ENCODE assay signal across 21 cellular contexts in genomic region chr9:87519415-87519989, GRCh38. TPM values are rescaled to one million over a fixed set of nuclear protein-coding genes. Genes with fewer than 3 reads are reported as not detected.
DNase-seq lines count a peak whose midpoint lies in the region; ATAC-seq and TF ChIP-seq lines count a peak whose summit lies in the region.
"Had no signal": no experiment of that assay in that cellular context is flagged by ENCODE, and none has a peak within 500 bp of the region (broad histone marks: within the 10 kb centered on the region; RNA-seq: fewer than 3 reads in every experiment).

No MANE protein-coding gene starts in this region.

- WGBS in hepatocyte (ENCODE audit: low lambda C conversion rate, missing lambda C conversion rate), result 73% methylated on average over 5 of the region's 5 CpGs

- H3K4me1 Mint-ChIP-seq in WTC11, result peaks cover 73% of the 10 kb centered on the region
- H3K4me1 Mint-ChIP-seq: CD4-positive, alpha-beta memory T cell had no signal

- no peaks in the 10 kb centered on the region for H3K36me3 ChIP-seq in hepatocyte (replicated peaks; ENCODE audit: insufficient read depth, low read depth)
- H3K36me3 ChIP-seq in gastrocnemius medialis, result no peaks in the 10 kb centered on the region
- H3K36me3 ChIP-seq: cardiac muscle cell had no signal

- H3K27me3 ChIP-seq in hepatocyte (no peaks in the 10 kb centered on the region), gastrocnemius medialis (no peaks in the 10 kb centered on the region)
- H3K27me3 ChIP-seq: cardiac muscle cell had no signal

- no peak overlapping the region for H3K4me3 ChIP-seq in hepatocyte
- peak overlapping the region; percentile 32 to 46 (median 36) for H3K4me3 ChIP-seq in gastrocnemius medialis
- H3K4me3 ChIP-seq: cardiac muscle cell had no signal

- peak overlapping the region; percentile 45 for H3K27ac Mint-ChIP-seq in WTC11
- H3K27ac Mint-ChIP-seq: activated CD4-positive, alpha-beta T cell treated with anti-CD3 and anti-CD28 coated beads for 36 hours; CD4-positive, alpha-beta memory T cell had no signal

- intact Hi-C loops in gastrocnemius medialis (cut with DNase I; ENCODE audit: low total_unique reads), result no loop called here

- POLR2A ChIA-PET in WTC11 (lab: Charles Lee), result interaction anchor here (0.6 kb wide), 1 partner anchor 182 kb away, joined by 3 read pairs; no protein-coding TSS in a partner anchor

- H3K4me1 ChIP-seq in hepatocyte (ENCODE audit: insufficient read depth) (peaks cover 23% of the 10 kb centered on the region), gastrocnemius medialis (peaks cover 4 to 12% of the 10 kb centered on the region in 2 donors)

- no peaks in the 10 kb centered on the region for H3K27me3 Mint-ChIP-seq in WTC11 (ENCODE audit: low read depth)
- H3K27me3 Mint-ChIP-seq: activated CD4-positive, alpha-beta T cell treated with anti-CD3 and anti-CD28 coated beads for 36 hours had no signal

- DNase-seq in WTC11 (ENCODE audit: low spot score), result no peak
- DNase-seq in hepatocyte (ENCODE audit: low spot score), result no peak
- DNase-seq in gastrocnemius medialis, result peak in 1 of 2 donors; percentile 39
- DNase-seq in NCI-H526 treated with DMSO at 0.1 percent for 48 hours (lab: John Stamatoyannopoulos, UW), result no peak
- no peak for DNase-seq in stimulated activated CD4-positive, alpha-beta T cell treated with anti-CD3 and anti-CD28 coated beads, Interleukin-2, amount 100 ng/mL, for 48 hours
- DNase-seq: activated CD4-positive, alpha-beta T cell treated with anti-CD3 and anti-CD28 coated beads for 36 hours; activated CD8-positive, alpha-beta memory T cell treated with anti-CD3 and anti-CD28 coated beads, Interleukin-2, amount 50 U/mL, for 48 hours; activated gamma-delta T cell; CD4-positive, alpha-beta memory T cell; effector CD4-positive, alpha-beta T cell; NCI-H2029; NCI-H446; NK-92 treated with Interleukin-12 subunit alpha and Interleukin-12 subunit beta, amount 100 ng/mL, for 24 hours; nucleus accumbens; RPMI8226; stimulated activated naive CD8-positive, alpha-beta T cell treated with anti-CD3 and anti-CD28 coated beads, Interleukin-15, Interleukin-2, amounts not matched to agents 100 U/mL and 50 U/mL, for 24 hours had no signal

- in situ Hi-C loops in gastrocnemius medialis (cut with MboI; ENCODE audit: low sequenced_read_pairs in 4 of 4), result no loop called here

- no peak overlapping the region for H3K4me3 Mint-ChIP-seq in WTC11
- H3K4me3 Mint-ChIP-seq: activated CD4-positive, alpha-beta T cell treated with anti-CD3 and anti-CD28 coated beads for 36 hours; CD4-positive, alpha-beta memory T cell had no signal

- H3K27ac ChIP-seq in C4-2B, result peak overlapping the region; percentile 40; the same call in 1 of the 2 replicates
- peak overlapping the region; percentile 39 for H3K27ac ChIP-seq in hepatocyte
- H3K27ac ChIP-seq in gastrocnemius medialis, result peak overlapping the region; percentile 61 to 78 (median 68)
- H3K27ac ChIP-seq: cardiac muscle cell, KMS-11 had no signal

- peaks cover 3% of the 10 kb centered on the region; the same call in 1 of the 2 replicates for H3K9me3 Mint-ChIP-seq in WTC11

- no peak overlapping the region for H2AFZ ChIP-seq in hepatocyte

- no peak for TF ChIP-seq CTCF in C4-2B (conservative IDR thresholded peaks at IDR 0.05)
- TF ChIP-seq CTCF in WTC11 (IDR thresholded peaks at IDR 0.05), result no peak
- TF ChIP-seq CTCF in hepatocyte (IDR thresholded peaks at IDR 0.05; ENCODE audit: poor library complexity), result no peak
- TF ChIP-seq CTCF in gastrocnemius medialis (IDR thresholded peaks at IDR 0.05 in 4 of 5, conservative IDR thresholded peaks at IDR 0.05 in 1 of 5), result no peak

- H3K9me2 ChIP-seq in hepatocyte (replicated peaks; ENCODE audit: insufficient read depth), result no peaks in the 10 kb centered on the region

- H3K79me2 ChIP-seq in hepatocyte, result peaks cover 65% of the 10 kb centered on the region

- no peak for TF ChIP-seq POLR2A in gastrocnemius medialis (IDR thresholded peaks at IDR 0.05)

- no peak overlapping the region for H3K4me2 ChIP-seq in hepatocyte
- H3K4me2 ChIP-seq: KMS-11 had no signal

- CTCF ChIA-PET in WTC11 (lab: Charles Lee), result no interaction called here

- no peaks in the 10 kb centered on the region for H4K20me1 ChIP-seq in hepatocyte (ENCODE audit: insufficient read depth, poor library complexity, severe bottlenecking)

- H3K9me3 ChIP-seq in hepatocyte (ENCODE audit: low read depth) (no peaks in the 10 kb centered on the region), gastrocnemius medialis (no peaks in the 10 kb centered on the region)

- H3K36me3 Mint-ChIP-seq in WTC11, result peaks cover 19% of the 10 kb centered on the region
- H3K36me3 Mint-ChIP-seq: CD4-positive, alpha-beta memory T cell had no signal

- peak; percentile 38 for ATAC-seq in WTC11
- ATAC-seq in gastrocnemius medialis, result peak; percentile 37 to 63
- ATAC-seq in activated CD4-positive, CD25-positive, alpha-beta regulatory T cell treated with anti-CD3 and anti-CD28 coated beads, Interleukin-2, amount 50 U/mL, for 24 hours, result no peak
- ATAC-seq in GM21717 (IDR thresholded peaks at IDR 0.05; ENCODE audit: unreplicated experiment), result no peak
- ATAC-seq: activated CD4-positive, alpha-beta T cell treated with anti-CD3 and anti-CD28 coated beads for 36 hours had no signal

TF ChIP-seq in WTC11, 78 proteins besides CTCF, POLR2A, EP300 and RAD21:
- TF ChIP-seq USF2 (CRISPR knock-in tag; IDR thresholded peaks at IDR 0.05) (peak; percentile 72), FOXP4 (CRISPR knock-in tag; IDR thresholded peaks at IDR 0.05) (no peak), ETV6 (CRISPR knock-in tag; IDR thresholded peaks at IDR 0.05) (no peak), SP1 (CRISPR knock-in tag; conservative IDR thresholded peaks at IDR 0.05) (0 out of 2 replicates have a peak, but pooled peaks have one; percentile 17), MXD4 (CRISPR knock-in tag; IDR thresholded peaks at IDR 0.05; ENCODE audit: borderline replicate concordance) (no peak), GTF2I (CRISPR knock-in tag; conservative IDR thresholded peaks at IDR 0.05) (no peak), NFYB (CRISPR knock-in tag; conservative IDR thresholded peaks at IDR 0.05; ENCODE audit: low read depth) (no peak), ZNF423 (CRISPR knock-in tag; IDR thresholded peaks at IDR 0.05) (peak; percentile 64; the same call in 1 of the 2 replicates)
- TF ChIP-seq, protein P1, sequence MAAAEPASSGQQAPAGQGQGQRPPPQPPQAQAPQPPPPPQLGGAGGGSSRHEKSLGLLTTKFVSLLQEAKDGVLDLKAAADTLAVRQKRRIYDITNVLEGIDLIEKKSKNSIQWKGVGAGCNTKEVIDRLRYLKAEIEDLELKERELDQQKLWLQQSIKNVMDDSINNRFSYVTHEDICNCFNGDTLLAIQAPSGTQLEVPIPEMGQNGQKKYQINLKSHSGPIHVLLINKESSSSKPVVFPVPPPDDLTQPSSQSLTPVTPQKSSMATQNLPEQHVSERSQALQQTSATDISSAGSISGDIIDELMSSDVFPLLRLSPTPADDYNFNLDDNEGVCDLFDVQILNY (CRISPR knock-in tag; IDR thresholded peaks at IDR 0.05), result no peak

RNA-seq across cellular contexts. Expression of gene DAPK1, which starts 21.8 kb away (rescaled TPM):
- total RNA-seq in WTC11 (2021), result 127 to 130 TPM (median 129 TPM) in 3 replicates
- 47.7 and 62.3 TPM in 2 replicates for total RNA-seq in hepatocyte
- polyA plus RNA-seq in hepatocyte, result 44.4 and 46.9 TPM in 2 replicates
- total RNA-seq in gastrocnemius medialis, result 1 to 10 TPM; 1.2 to 4.3 (median 2.7) TPM
- polyA plus RNA-seq: CD4-positive, alpha-beta memory T cell had no signal

Comparison
In these comparisons a context has a peak if more than half of its experiments do, and no peak if none do; other contexts are left out.
1. ATAC-seq: peak in WTC11 (single experiment) and gastrocnemius medialis (2 of 2); none in activated CD4-positive, CD25-positive, alpha-beta regulatory T cell treated with anti-CD3 and anti-CD28 coated beads, Interleukin-2, amount 50 U/mL, for 24 hours (0 of 2) and GM21717 (single experiment).
2. Peak in every context shown above with its lines, with median percentiles within 50 percentile points of each other: H3K27ac ChIP-seq.